Comparison of ENCODE assay signal across 3 cellular contexts in the genomic region with DNA sequence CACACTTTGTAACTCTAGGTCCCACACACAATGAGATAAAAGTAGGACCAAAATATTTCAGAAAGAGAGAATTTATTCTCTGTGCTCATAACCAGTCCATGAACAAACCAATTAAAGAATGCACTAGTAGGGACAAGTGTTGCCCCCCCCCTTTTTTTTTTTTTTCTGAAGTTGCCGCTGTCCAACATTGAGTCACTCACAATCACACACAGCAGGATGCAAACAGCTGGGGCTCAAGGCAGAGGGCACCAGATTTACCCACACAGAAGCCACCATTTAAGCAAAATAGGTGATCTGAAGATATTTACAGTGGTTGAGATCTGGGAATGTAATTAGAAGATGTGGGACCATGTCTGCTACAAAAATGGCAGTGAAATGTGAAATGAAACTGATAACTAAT.
TF ChIP-seq lines count a peak whose summit lies in the region.

No MANE protein-coding gene starts in this region.

TF ChIP-seq in SK-N-SH, 30 proteins besides CTCF, POLR2A, EP300 and RAD21 (continued from another document):
- TF ChIP-seq, protein P1, sequence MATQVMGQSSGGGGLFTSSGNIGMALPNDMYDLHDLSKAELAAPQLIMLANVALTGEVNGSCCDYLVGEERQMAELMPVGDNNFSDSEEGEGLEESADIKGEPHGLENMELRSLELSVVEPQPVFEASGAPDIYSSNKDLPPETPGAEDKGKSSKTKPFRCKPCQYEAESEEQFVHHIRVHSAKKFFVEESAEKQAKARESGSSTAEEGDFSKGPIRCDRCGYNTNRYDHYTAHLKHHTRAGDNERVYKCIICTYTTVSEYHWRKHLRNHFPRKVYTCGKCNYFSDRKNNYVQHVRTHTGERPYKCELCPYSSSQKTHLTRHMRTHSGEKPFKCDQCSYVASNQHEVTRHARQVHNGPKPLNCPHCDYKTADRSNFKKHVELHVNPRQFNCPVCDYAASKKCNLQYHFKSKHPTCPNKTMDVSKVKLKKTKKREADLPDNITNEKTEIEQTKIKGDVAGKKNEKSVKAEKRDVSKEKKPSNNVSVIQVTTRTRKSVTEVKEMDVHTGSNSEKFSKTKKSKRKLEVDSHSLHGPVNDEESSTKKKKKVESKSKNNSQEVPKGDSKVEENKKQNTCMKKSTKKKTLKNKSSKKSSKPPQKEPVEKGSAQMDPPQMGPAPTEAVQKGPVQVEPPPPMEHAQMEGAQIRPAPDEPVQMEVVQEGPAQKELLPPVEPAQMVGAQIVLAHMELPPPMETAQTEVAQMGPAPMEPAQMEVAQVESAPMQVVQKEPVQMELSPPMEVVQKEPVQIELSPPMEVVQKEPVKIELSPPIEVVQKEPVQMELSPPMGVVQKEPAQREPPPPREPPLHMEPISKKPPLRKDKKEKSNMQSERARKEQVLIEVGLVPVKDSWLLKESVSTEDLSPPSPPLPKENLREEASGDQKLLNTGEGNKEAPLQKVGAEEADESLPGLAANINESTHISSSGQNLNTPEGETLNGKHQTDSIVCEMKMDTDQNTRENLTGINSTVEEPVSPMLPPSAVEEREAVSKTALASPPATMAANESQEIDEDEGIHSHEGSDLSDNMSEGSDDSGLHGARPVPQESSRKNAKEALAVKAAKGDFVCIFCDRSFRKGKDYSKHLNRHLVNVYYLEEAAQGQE (IDR thresholded peaks at IDR 0.05; ENCODE audit: low read depth, low read length) = peak; percentile 80

TF ChIP-seq in SK-N-SH treated with all-trans-retinoic acid at 6 μM for 48 hours, 23 proteins besides CTCF, POLR2A, EP300 and RAD21 (continued from another document):
- TF ChIP-seq, protein P2, sequence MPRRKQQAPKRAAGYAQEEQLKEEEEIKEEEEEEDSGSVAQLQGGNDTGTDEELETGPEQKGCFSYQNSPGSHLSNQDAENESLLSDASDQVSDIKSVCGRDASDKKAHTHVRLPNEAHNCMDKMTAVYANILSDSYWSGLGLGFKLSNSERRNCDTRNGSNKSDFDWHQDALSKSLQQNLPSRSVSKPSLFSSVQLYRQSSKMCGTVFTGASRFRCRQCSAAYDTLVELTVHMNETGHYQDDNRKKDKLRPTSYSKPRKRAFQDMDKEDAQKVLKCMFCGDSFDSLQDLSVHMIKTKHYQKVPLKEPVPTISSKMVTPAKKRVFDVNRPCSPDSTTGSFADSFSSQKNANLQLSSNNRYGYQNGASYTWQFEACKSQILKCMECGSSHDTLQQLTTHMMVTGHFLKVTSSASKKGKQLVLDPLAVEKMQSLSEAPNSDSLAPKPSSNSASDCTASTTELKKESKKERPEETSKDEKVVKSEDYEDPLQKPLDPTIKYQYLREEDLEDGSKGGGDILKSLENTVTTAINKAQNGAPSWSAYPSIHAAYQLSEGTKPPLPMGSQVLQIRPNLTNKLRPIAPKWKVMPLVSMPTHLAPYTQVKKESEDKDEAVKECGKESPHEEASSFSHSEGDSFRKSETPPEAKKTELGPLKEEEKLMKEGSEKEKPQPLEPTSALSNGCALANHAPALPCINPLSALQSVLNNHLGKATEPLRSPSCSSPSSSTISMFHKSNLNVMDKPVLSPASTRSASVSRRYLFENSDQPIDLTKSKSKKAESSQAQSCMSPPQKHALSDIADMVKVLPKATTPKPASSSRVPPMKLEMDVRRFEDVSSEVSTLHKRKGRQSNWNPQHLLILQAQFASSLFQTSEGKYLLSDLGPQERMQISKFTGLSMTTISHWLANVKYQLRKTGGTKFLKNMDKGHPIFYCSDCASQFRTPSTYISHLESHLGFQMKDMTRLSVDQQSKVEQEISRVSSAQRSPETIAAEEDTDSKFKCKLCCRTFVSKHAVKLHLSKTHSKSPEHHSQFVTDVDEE (CRISPR knock-in tag; IDR thresholded peaks at IDR 0.05) = no peak
- TF ChIP-seq ISL1 (CRISPR knock-in tag; IDR thresholded peaks at IDR 0.05) (no peak), GLIS3 (CRISPR knock-in tag; IDR thresholded peaks at IDR 0.05) (no peak), RARB (CRISPR knock-in tag; IDR thresholded peaks at IDR 0.05) (no peak), TOX (CRISPR knock-in tag; IDR thresholded peaks at IDR 0.05; ENCODE audit: borderline replicate concordance) (no peak), SNAI2 (CRISPR knock-in tag; IDR thresholded peaks at IDR 0.05) (no peak), TCF4 (CRISPR knock-in tag; IDR thresholded peaks at IDR 0.05; ENCODE audit: borderline replicate concordance) (no peak), ZFP30 (CRISPR knock-in tag; IDR thresholded peaks at IDR 0.05) (no peak)
- TF ChIP-seq, protein P3, sequence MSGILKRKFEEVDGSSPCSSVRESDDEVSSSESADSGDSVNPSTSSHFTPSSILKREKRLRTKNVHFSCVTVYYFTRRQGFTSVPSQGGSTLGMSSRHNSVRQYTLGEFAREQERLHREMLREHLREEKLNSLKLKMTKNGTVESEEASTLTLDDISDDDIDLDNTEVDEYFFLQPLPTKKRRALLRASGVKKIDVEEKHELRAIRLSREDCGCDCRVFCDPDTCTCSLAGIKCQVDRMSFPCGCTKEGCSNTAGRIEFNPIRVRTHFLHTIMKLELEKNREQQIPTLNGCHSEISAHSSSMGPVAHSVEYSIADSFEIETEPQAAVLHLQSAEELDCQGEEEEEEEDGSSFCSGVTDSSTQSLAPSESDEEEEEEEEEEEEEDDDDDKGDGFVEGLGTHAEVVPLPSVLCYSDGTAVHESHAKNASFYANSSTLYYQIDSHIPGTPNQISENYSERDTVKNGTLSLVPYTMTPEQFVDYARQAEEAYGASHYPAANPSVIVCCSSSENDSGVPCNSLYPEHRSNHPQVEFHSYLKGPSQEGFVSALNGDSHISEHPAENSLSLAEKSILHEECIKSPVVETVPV (CRISPR knock-in tag; IDR thresholded peaks at IDR 0.05) = no peak
- TF ChIP-seq, protein P4, sequence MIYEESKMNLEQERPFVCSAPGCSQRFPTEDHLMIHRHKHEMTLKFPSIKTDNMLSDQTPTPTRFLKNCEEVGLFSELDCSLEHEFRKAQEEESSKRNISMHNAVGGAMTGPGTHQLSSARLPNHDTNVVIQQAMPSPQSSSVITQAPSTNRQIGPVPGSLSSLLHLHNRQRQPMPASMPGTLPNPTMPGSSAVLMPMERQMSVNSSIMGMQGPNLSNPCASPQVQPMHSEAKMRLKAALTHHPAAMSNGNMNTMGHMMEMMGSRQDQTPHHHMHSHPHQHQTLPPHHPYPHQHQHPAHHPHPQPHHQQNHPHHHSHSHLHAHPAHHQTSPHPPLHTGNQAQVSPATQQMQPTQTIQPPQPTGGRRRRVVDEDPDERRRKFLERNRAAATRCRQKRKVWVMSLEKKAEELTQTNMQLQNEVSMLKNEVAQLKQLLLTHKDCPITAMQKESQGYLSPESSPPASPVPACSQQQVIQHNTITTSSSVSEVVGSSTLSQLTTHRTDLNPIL (CRISPR knock-in tag; IDR thresholded peaks at IDR 0.05; ENCODE audit: low read depth) = no peak

TF ChIP-seq in IMR-90, 13 proteins besides CTCF, POLR2A, EP300 and RAD21:
- TF ChIP-seq MAZ (IDR thresholded peaks at IDR 0.05; ENCODE audit: borderline replicate concordance, low read depth, low read length) (no peak), CEBPB (IDR thresholded peaks at IDR 0.05; ENCODE audit: low read depth, low read length) (no peak), MXI1 (IDR thresholded peaks at IDR 0.05; ENCODE audit: borderline replicate concordance, low read depth, low read length) (no peak), RCOR1 (IDR thresholded peaks at IDR 0.05; ENCODE audit: insufficient replicate concordance, low read length) (no peak), SMC3 (IDR thresholded peaks at IDR 0.05; ENCODE audit: low read depth, low read length) (no peak), NFE2L2 (IDR thresholded peaks at IDR 0.05; ENCODE audit: low read depth, low read length) (no peak), MAFK (IDR thresholded peaks at IDR 0.05; ENCODE audit: low read depth, low read length) (no peak), BHLHE40 (IDR thresholded peaks at IDR 0.05; ENCODE audit: low read depth, low read length) (no peak), CHD1 (IDR thresholded peaks at IDR 0.05; ENCODE audit: low read depth, low read length) (no peak), FOS (IDR thresholded peaks at IDR 0.05; ENCODE audit: low read depth, low read length) (no peak), RFX5 (IDR thresholded peaks at IDR 0.05; ENCODE audit: low read depth, low read length) (no peak)
- TF ChIP-seq, protein P5, sequence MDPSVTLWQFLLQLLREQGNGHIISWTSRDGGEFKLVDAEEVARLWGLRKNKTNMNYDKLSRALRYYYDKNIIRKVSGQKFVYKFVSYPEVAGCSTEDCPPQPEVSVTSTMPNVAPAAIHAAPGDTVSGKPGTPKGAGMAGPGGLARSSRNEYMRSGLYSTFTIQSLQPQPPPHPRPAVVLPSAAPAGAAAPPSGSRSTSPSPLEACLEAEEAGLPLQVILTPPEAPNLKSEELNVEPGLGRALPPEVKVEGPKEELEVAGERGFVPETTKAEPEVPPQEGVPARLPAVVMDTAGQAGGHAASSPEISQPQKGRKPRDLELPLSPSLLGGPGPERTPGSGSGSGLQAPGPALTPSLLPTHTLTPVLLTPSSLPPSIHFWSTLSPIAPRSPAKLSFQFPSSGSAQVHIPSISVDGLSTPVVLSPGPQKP (IDR thresholded peaks at IDR 0.05; ENCODE audit: borderline replicate concordance, low read depth, low read length) = no peak
